ENCODE assay signal across 20 cellular contexts in the genomic region with DNA sequence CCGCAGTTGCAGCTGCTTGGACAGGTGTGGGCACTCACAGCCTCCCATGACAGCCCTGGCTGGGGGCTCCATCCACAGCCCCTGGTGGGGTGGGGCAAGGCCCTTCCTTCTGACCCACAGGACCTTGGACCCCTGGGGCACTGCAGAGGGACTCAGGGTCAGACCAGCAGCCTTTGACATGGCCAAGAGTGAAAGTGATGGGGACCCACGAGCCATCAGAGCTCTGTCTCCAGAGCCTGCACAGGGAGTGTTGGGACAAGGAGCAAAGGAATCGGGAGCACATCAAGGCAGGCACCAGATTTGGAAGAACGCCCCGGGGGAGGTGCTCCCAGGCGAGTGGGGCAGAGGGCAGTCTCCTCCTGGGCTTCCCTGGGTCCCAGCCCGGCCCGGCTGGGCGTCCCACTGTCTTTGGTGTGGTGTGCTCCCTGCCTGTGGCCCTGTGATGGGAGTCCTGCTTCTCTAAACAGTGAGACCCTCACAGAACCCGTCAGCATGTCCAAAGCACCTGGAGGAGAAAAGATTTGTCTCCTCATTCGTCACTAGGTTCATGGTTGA. TPM values are rescaled to one million over a fixed set of nuclear protein-coding genes. Genes with fewer than 3 reads are reported as not detected.
DNase-seq lines count a peak whose midpoint lies in the region; ATAC-seq and TF ChIP-seq lines count a peak whose summit lies in the region.
"Had no signal": no experiment of that assay in that cellular context is flagged by ENCODE, and none has a peak within 500 bp of the region (broad histone marks: within the 10 kb centered on the region; RNA-seq: fewer than 3 reads in every experiment).

No MANE protein-coding gene starts in this region.

- TF ChIP-seq CTCF in upper lobe of right lung (IDR thresholded peaks at IDR 0.05): no peak

- 88% methylated on average over 11 of the region's 11 CpGs for WGBS in right cardiac atrium

- intact Hi-C loops in right cardiac atrium (cut with DNase I): no loop called here
- intact Hi-C loops in Right ventricle myocardium superior (cut with DNase I): loop anchor here (5.0 kb wide), 1 partner anchor 37 kb away; no protein-coding TSS in a partner anchor
- intact Hi-C loops in posterior vena cava (cut with DNase I): no loop called here
- intact Hi-C loops in upper lobe of right lung (cut with DNase I): no loop called here

- H3K9me3 ChIP-seq in right cardiac atrium (ENCODE audit: control insufficient read depth, low read length): no peaks in the 10 kb centered on the region
- no peaks in the 10 kb centered on the region for H3K9me3 ChIP-seq in upper lobe of right lung
- H3K9me3 ChIP-seq: A549; BE2C; BLaER1 treated with 17β-estradiol and CSF1 and Interleukin-3, amounts not matched to agents 10 nM and 100 nM had no signal

- H3K27me3 ChIP-seq in right cardiac atrium (ENCODE audit: control insufficient read depth, insufficient read depth) (no peaks in the 10 kb centered on the region), upper lobe of right lung (no peaks in the 10 kb centered on the region)
- H3K27me3 ChIP-seq: BE2C; BLaER1 treated with 17β-estradiol and CSF1 and Interleukin-3, amounts not matched to agents 10 nM and 100 nM had no signal

- no peaks in the 10 kb centered on the region for H3K36me3 ChIP-seq in upper lobe of right lung
- H3K36me3 ChIP-seq: BE2C; BLaER1 treated with 17β-estradiol and CSF1 and Interleukin-3, amounts not matched to agents 10 nM and 100 nM had no signal

- no peak overlapping the region for H3K27ac ChIP-seq in right cardiac atrium (ENCODE audit: low read length)
- H3K27ac ChIP-seq in upper lobe of right lung: no peak overlapping the region
- H3K27ac ChIP-seq: A549; BLaER1 treated with 17β-estradiol and CSF1 and Interleukin-3, amounts not matched to agents 10 nM and 100 nM had no signal

- peaks cover 9% of the 10 kb centered on the region for H3K4me1 ChIP-seq in right cardiac atrium (ENCODE audit: control insufficient read depth, insufficient read depth, low read length)
- peaks cover 5% of the 10 kb centered on the region for H3K4me1 ChIP-seq in upper lobe of right lung
- H3K4me1 ChIP-seq: A549, BE2C had no signal

- ATAC-seq in right cardiac atrium (no peak), Right ventricle myocardium superior (ENCODE audit: poor library complexity) (no peak), upper lobe of right lung (no peak), HG02623 (IDR thresholded peaks at IDR 0.05; ENCODE audit: unreplicated experiment) (no peak)
- ATAC-seq: A549 had no signal

- H3K4me3 ChIP-seq in right cardiac atrium (ENCODE audit: low read length): no peak overlapping the region
- no peak overlapping the region for H3K4me3 ChIP-seq in upper lobe of right lung
- H3K4me3 ChIP-seq: A549; BLaER1 treated with 17β-estradiol and CSF1 and Interleukin-3, amounts not matched to agents 10 nM and 100 nM had no signal

- DNase-seq in right cardiac atrium (peak in 2 of 3 donors; percentile 28 to 46), Right ventricle myocardium superior (no peak), posterior vena cava (ENCODE audit: low spot score) (peak; percentile 64), upper lobe of right lung (peak; percentile 57), CD1c-positive myeloid dendritic cell (ENCODE audit: extremely low spot score) (no peak)
- DNase-seq: 8988T; ACHN; AML-193; BE2C; Calu3; CD4-positive, alpha-beta memory T cell; COR-L47; DMS53; DMS79 treated with DMSO at 0.1 percent for 48 hours; GF-D8; GOT3; HCEC 1CT had no signal

RNA-seq across cellular contexts. Expression of gene CD81, which starts 13.2 kb away (rescaled TPM):
- total RNA-seq in right cardiac atrium (100 to 1,000 TPM; 677 to 920 (median 748) TPM), Right ventricle myocardium superior (457 TPM), posterior vena cava (100 to 1,000 TPM; 616 to 784 TPM), upper lobe of right lung (801 TPM)
- 869 TPM for polyA plus RNA-seq in right cardiac atrium

RNA-seq across cellular contexts. Expression of gene TSSC4, which starts 36.7 kb away (rescaled TPM):
- total RNA-seq in right cardiac atrium (10 to 100 TPM; 30.5 to 50.4 (median 37.1) TPM), Right ventricle myocardium superior (36.2 TPM), posterior vena cava (10 to 100 TPM; 47.4 to 49.6 TPM), upper lobe of right lung (40.6 TPM)
- 31.8 TPM for polyA plus RNA-seq in right cardiac atrium

Comparison
In these comparisons a context has a peak if more than half of its experiments do, and no peak if none do; other contexts are left out.
1. DNase-seq: peak in right cardiac atrium (2 of 3), posterior vena cava (single experiment) and upper lobe of right lung (single experiment); none in Right ventricle myocardium superior (single experiment) and CD1c-positive myeloid dendritic cell (single experiment).